ENCODE assay signal across 28 cellular contexts in genomic region chr1:203473281-203473680, GRCh38. TPM values are rescaled to one million over a fixed set of nuclear protein-coding genes. Genes with fewer than 3 reads are reported as not detected.
"Had no signal": no experiment of that assay in that cellular context is flagged by ENCODE, and none has a peak within 500 bp of the region (broad histone marks: within the 10 kb centered on the region; RNA-seq: fewer than 3 reads in every experiment).

No MANE protein-coding gene starts in this region.

- H3K9me3 ChIP-seq: body of pancreas, Peyer's patch had no signal

- H3K27ac ChIP-seq: body of pancreas, Peyer's patch, RWPE1 had no signal

- H3K4me1 ChIP-seq: Peyer's patch had no signal

- H3K27me3 ChIP-seq: body of pancreas, Peyer's patch had no signal

- H3K4me3 ChIP-seq: body of pancreas, Peyer's patch had no signal

- DNase-seq: activated B cell treated with CpG ODN at 0.5 μM for 24 hours; activated CD4-positive, alpha-beta T cell treated with anti-CD3 and anti-CD28 coated beads for 1 hour; activated CD4-positive, alpha-beta T cell treated with anti-CD3 and anti-CD28 coated beads, Interleukin-2, amount 10 ng/mL, durations not matched to agents 24 days and 14 days; activated CD4-positive, alpha-beta T cell treated with anti-CD3 and anti-CD28 coated beads, Interleukin-2, amount 50 U/mL, for 48 hours; activated CD8-positive, alpha-beta memory T cell treated with anti-CD3 and anti-CD28 coated beads, Interleukin-2, amount 10 ng/mL, durations not matched to agents 7 days and 5 days; activated effector memory CD4-positive, alpha-beta T cell treated with Interleukin-2 at 50 U/mL for 16 hours; activated naive CD4-positive, alpha-beta T cell; activated T-cell treated with anti-CD3 and anti-CD28 coated beads, Interleukin-2, amount 50 U/mL, for 24 hours; aorta; body of pancreas; IMR-90; KBM-7; NCI-H1048; NCI-H146; NCI-H187 treated with DMSO at 0.1 percent for 48 hours; NCI-H2081 treated with DMSO at 0.1 percent for 48 hours; NCI-H526; NCI-H774; NK-92 treated with Interleukin-12 subunit alpha and Interleukin-12 subunit beta, amount 100 ng/mL, for 24 hours; OCI-M1; Peyer's patch; SHP77; T-helper 17 cell; T-helper 9 cell had no signal

- H3K36me3 ChIP-seq: Peyer's patch had no signal

RNA-seq across cellular contexts. Expression of gene PRELP, which starts 2.3 kb away (rescaled TPM):
- total RNA-seq: activated B cell treated with CpG ODN at 0.5 μM for 24 hours; activated CD4-positive, alpha-beta T cell treated with anti-CD3 and anti-CD28 coated beads, Interleukin-2, amount 10 ng/mL, durations not matched to agents 24 days and 14 days; activated CD8-positive, alpha-beta memory T cell treated with anti-CD3 and anti-CD28 coated beads, Interleukin-2, amount 10 ng/mL, durations not matched to agents 7 days and 5 days; activated T-helper 1 cell treated with anti-CD3 and anti-CD28 coated beads, Interleukin-12 subunit alpha, Interleukin-12 subunit beta, Interleukin-2, Interleukin-4 antibody, amounts not matched to agents 30 ng/mL and 10 ng/mL and 1 ng/mL, durations not matched to agents 14 hours and 24 hours and 36 hours; IMR-90; M059J; T-helper 17 cell had no signal

RNA-seq across cellular contexts. Expression of gene OPTC, which starts 20.7 kb away (rescaled TPM):
- total RNA-seq: activated B cell treated with CpG ODN at 0.5 μM for 24 hours; activated CD4-positive, alpha-beta T cell treated with anti-CD3 and anti-CD28 coated beads, Interleukin-2, amount 10 ng/mL, durations not matched to agents 24 days and 14 days; activated CD8-positive, alpha-beta memory T cell treated with anti-CD3 and anti-CD28 coated beads, Interleukin-2, amount 10 ng/mL, durations not matched to agents 7 days and 5 days; activated T-helper 1 cell treated with anti-CD3 and anti-CD28 coated beads, Interleukin-12 subunit alpha, Interleukin-12 subunit beta, Interleukin-2, Interleukin-4 antibody, amounts not matched to agents 30 ng/mL and 10 ng/mL and 1 ng/mL, durations not matched to agents 14 hours and 24 hours and 36 hours; aorta; body of pancreas; IMR-90; LHCN-M2; M059J; Peyer's patch; T-helper 17 cell had no signal
- polyA plus RNA-seq: IMR-90 had no signal
